In the genomic region with DNA sequence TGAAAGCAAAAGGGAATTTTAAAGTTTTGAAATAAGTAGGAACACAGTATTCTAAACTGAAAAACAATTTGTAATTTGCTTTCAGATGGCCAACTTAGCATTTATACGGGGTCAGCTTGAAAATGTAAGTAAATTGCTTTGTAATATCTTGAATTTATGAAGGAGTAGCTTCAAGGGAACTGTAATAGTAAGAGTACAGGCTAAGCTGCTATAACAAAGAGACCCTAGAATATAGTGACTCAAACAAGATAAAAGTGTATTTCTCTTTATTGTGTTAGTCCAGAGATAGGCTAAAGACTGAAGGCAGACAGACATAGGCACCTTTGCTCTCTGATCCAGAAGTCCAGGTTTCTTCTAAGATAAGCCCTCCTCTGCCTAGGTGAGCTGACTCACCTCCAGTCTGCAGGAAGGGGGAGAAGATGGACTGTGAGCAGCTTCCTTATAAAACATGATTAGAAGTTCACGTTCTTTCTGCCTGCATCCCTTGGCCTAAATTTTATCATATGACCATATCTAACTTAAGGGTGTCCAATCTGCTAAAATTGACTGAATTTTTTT, we compare ENCODE assay signal across 23 cellular contexts. TPM values are rescaled to one million over a fixed set of nuclear protein-coding genes. Genes with fewer than 3 reads are reported as not detected.
"Had no signal": no experiment of that assay in that cellular context is flagged by ENCODE, and none has a peak within 500 bp of the region (broad histone marks: within the 10 kb centered on the region; RNA-seq: fewer than 3 reads in every experiment).

No MANE protein-coding gene starts in this region.

- ATAC-seq: activated T-cell treated with anti-CD3 and anti-CD28 coated beads, Interleukin-2, amount 50 U/mL, for 72 hours; left ventricle myocardium superior; natural killer cell treated with Interleukin-12 subunit alpha and Interleukin-12 subunit beta and Interleukin-15 and Interleukin-18, amount 100 ng/mL, for 72 hours; T-cell; WTC11 had no signal

- H3K9me3 Mint-ChIP-seq: activated naive CD4-positive, alpha-beta T cell treated with anti-CD3 and anti-CD28 coated beads, Interleukin-2, amount 10 ng/mL, durations not matched to agents 7 days and 5 days; natural killer cell treated with Interleukin-12 subunit alpha and Interleukin-12 subunit beta and Interleukin-15 and Interleukin-18, amount 100 ng/mL, for 72 hours; stimulated activated naive CD8-positive, alpha-beta T cell treated with anti-CD3 and anti-CD28 coated beads, Interleukin-15, Interleukin-2, amounts not matched to agents 100 ng/mL and 50 ng/mL, for 24 hours; T-cell had no signal

- H3K9me3 ChIP-seq: ascending aorta, esophagus squamous epithelium, neutrophil, ovary, prostate gland, thyroid gland had no signal

- DNase-seq: activated CD8-positive, alpha-beta memory T cell treated with anti-CD3 and anti-CD28 coated beads, Interleukin-2, amount 50 U/mL, for 48 hours; activated effector memory CD4-positive, alpha-beta T cell treated with Interleukin-2 at 50 U/mL for 16 hours; activated naive CD4-positive, alpha-beta T cell treated with anti-CD3 and anti-CD28 coated beads, Interleukin-2, amount 10 ng/mL, durations not matched to agents 7 days and 5 days; activated T-cell treated with anti-CD3 and anti-CD28 coated beads, Interleukin-2, amount 50 U/mL, for 72 hours; brain microvascular endothelial cell; caudate nucleus; effector memory CD4-positive, alpha-beta T cell; esophagus squamous epithelium; hippocampal formation; kidney glomerular epithelial cell; left ventricle myocardium superior; midbrain; ovary; stimulated activated CD4-positive, alpha-beta T cell treated with anti-CD3 and anti-CD28 coated beads, Interleukin-12 subunit alpha, Interleukin-12 subunit beta, amount 100 ng/mL, for 4 hours; substantia nigra; T-cell; thyroid gland had no signal

- H3K27me3 Mint-ChIP-seq: activated naive CD4-positive, alpha-beta T cell treated with anti-CD3 and anti-CD28 coated beads, Interleukin-2, amount 10 ng/mL, durations not matched to agents 7 days and 5 days; natural killer cell treated with Interleukin-12 subunit alpha and Interleukin-12 subunit beta and Interleukin-15 and Interleukin-18, amount 100 ng/mL, for 72 hours; stimulated activated naive CD8-positive, alpha-beta T cell treated with anti-CD3 and anti-CD28 coated beads, Interleukin-15, Interleukin-2, amounts not matched to agents 100 ng/mL and 50 ng/mL, for 24 hours; T-cell had no signal

- H3K27me3 ChIP-seq: ascending aorta, brain microvascular endothelial cell, esophagus squamous epithelium, neutrophil, ovary, thyroid gland had no signal

- H3K27ac ChIP-seq: ascending aorta, brain microvascular endothelial cell, neutrophil, ovary, prostate gland had no signal

- H3K36me3 ChIP-seq: ovary had no signal

- H3K27ac Mint-ChIP-seq: activated naive CD4-positive, alpha-beta T cell treated with anti-CD3 and anti-CD28 coated beads, Interleukin-2, amount 10 ng/mL, durations not matched to agents 7 days and 5 days; activated T-cell treated with anti-CD3 and anti-CD28 coated beads, Interleukin-2, amount 50 U/mL, for 72 hours; WTC11 had no signal

- H3K4me3 ChIP-seq: ascending aorta, esophagus squamous epithelium, ovary, prostate gland, thyroid gland had no signal

RNA-seq across cellular contexts. Expression of a gene that starts 57.9 kb away (rescaled TPM):
- total RNA-seq: ascending aorta, thyroid gland had no signal
